ENCODE assay signal across 1 cellular context in the genomic region with DNA sequence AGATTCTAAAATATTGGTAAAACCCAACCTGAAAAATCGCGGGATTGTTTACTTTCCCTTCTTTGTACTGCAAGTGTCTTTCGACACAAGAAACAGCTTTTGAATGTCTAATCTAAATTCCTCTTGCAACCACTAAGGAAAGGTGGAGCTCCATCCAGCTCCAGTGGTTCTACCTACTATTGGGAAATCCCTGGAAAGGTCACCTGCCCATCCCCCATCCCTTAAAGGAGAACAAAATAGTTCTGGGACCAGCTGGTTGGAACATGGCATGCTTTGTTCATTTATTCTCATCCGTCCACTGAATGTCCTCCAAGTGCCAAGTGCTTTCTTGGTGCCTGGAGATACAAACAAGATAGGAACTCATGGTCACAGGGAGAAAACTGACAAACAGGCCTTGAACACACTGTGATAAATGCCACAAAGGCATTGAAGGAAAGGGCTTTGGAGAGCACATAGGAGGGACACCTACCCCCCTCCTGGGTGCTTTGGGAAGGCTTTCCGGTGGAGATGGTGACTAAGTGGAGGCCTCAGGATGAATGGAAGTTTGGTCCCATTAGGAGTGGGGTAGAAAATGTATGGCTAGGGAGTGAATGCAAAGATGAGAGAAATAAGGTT.
A peak's percentile ranks its signal among the peaks of the same experiment; 100 is the strongest.
TF ChIP-seq lines count a peak whose summit lies in the region.

No MANE protein-coding gene starts in this region.

TF ChIP-seq in HepG2, 621 proteins besides CTCF, POLR2A, EP300 and RAD21 (continued from another document and continues in another):
- TF ChIP-seq FOXJ3 (CRISPR knock-in tag; IDR thresholded peaks at IDR 0.05; ENCODE audit: borderline replicate concordance), result no peak
- no peak for TF ChIP-seq ZNF24 (IDR thresholded peaks at IDR 0.05)
- 0 out of 2 replicates have a peak, but pooled peaks have one; percentile 27 for TF ChIP-seq FOXA3 (CRISPR knock-in tag; IDR thresholded peaks at IDR 0.05)
- no peak for TF ChIP-seq ZNF788 (CRISPR knock-in tag; IDR thresholded peaks at IDR 0.05; ENCODE audit: borderline replicate concordance)
- TF ChIP-seq SIX4 (CRISPR knock-in tag; IDR thresholded peaks at IDR 0.05), result no peak
- no peak for TF ChIP-seq AKAP8 (CRISPR knock-in tag; IDR thresholded peaks at IDR 0.05)
- peak; percentile 90 for TF ChIP-seq NR2F6 (IDR thresholded peaks at IDR 0.05)
- peak; percentile 87 for TF ChIP-seq NR2F6 (CRISPR knock-in tag; IDR thresholded peaks at IDR 0.05)
- TF ChIP-seq, protein P1, sequence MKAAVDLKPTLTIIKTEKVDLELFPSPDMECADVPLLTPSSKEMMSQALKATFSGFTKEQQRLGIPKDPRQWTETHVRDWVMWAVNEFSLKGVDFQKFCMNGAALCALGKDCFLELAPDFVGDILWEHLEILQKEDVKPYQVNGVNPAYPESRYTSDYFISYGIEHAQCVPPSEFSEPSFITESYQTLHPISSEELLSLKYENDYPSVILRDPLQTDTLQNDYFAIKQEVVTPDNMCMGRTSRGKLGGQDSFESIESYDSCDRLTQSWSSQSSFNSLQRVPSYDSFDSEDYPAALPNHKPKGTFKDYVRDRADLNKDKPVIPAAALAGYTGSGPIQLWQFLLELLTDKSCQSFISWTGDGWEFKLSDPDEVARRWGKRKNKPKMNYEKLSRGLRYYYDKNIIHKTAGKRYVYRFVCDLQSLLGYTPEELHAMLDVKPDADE (CRISPR knock-in tag; IDR thresholded peaks at IDR 0.05), result no peak
- TF ChIP-seq, protein P2, sequence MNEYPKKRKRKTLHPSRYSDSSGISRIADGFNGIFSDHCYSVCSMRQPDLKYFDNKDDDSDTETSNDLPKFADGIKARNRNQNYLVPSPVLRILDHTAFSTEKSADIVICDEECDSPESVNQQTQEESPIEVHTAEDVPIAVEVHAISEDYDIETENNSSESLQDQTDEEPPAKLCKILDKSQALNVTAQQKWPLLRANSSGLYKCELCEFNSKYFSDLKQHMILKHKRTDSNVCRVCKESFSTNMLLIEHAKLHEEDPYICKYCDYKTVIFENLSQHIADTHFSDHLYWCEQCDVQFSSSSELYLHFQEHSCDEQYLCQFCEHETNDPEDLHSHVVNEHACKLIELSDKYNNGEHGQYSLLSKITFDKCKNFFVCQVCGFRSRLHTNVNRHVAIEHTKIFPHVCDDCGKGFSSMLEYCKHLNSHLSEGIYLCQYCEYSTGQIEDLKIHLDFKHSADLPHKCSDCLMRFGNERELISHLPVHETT (CRISPR knock-in tag; conservative IDR thresholded peaks at IDR 0.05), result no peak
- TF ChIP-seq, protein P3, sequence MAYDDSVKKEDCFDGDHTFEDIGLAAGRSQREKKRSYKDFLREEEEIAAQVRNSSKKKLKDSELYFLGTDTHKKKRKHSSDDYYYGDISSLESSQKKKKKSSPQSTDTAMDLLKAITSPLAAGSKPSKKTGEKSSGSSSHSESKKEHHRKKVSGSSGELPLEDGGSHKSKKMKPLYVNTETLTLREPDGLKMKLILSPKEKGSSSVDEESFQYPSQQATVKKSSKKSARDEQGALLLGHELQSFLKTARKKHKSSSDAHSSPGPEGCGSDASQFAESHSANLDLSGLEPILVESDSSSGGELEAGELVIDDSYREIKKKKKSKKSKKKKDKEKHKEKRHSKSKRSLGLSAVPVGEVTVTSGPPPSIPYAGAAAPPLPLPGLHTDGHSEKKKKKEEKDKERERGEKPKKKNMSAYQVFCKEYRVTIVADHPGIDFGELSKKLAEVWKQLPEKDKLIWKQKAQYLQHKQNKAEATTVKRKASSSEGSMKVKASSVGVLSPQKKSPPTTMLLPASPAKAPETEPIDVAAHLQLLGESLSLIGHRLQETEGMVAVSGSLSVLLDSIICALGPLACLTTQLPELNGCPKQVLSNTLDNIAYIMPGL (CRISPR knock-in tag; IDR thresholded peaks at IDR 0.05; ENCODE audit: borderline replicate concordance in 1 of 2, low read depth in 1 of 2), result no peak
- TF ChIP-seq KDM3A (CRISPR knock-in tag; IDR thresholded peaks at IDR 0.05; ENCODE audit: low read depth), result no peak
- TF ChIP-seq, protein P4, sequence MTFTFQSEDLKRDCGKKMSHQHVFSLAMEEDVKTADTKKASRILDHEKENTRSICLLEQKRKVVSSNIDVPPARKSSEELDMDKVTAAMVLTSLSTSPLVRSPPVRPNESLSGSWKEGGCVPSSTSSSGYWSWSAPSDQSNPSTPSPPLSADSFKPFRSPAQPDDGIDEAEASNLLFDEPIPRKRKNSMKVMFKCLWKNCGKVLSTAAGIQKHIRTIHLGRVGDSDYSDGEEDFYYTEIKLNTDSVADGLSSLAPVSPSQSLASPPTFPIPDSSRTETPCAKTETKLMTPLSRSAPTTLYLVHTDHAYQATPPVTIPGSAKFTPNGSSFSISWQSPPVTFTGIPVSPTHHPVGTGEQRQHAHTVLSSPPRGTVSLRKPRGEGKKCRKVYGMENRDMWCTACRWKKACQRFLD (CRISPR knock-in tag; IDR thresholded peaks at IDR 0.05; ENCODE audit: borderline replicate concordance), result no peak
- TF ChIP-seq CREB1 (IDR thresholded peaks at IDR 0.05), result no peak
- peak; percentile 75 for TF ChIP-seq CREB1 (CRISPR knock-in tag; IDR thresholded peaks at IDR 0.05)
- 0 out of 2 replicates have a peak, but pooled peaks have one; percentile 25 for TF ChIP-seq TGIF2 (CRISPR knock-in tag; IDR thresholded peaks at IDR 0.05)
- TF ChIP-seq, protein P5, sequence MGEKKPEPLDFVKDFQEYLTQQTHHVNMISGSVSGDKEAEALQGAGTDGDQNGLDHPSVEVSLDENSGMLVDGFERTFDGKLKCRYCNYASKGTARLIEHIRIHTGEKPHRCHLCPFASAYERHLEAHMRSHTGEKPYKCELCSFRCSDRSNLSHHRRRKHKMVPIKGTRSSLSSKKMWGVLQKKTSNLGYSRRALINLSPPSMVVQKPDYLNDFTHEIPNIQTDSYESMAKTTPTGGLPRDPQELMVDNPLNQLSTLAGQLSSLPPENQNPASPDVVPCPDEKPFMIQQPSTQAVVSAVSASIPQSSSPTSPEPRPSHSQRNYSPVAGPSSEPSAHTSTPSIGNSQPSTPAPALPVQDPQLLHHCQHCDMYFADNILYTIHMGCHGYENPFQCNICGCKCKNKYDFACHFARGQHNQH (CRISPR knock-in tag; IDR thresholded peaks at IDR 0.05), result peak; percentile 46; the same call in 1 of the 2 replicates
- TF ChIP-seq ZNF253 (CRISPR knock-in tag; IDR thresholded peaks at IDR 0.05; ENCODE audit: borderline replicate concordance), result no peak
- TF ChIP-seq HNF4G (IDR thresholded peaks at IDR 0.05; ENCODE audit: borderline replicate concordance, low read depth, low read length), result 0 out of 2 replicates have a peak, but pooled peaks have one; percentile 10
- peak; percentile 26; the same call in 1 of the 2 replicates for TF ChIP-seq HNF4G (CRISPR knock-in tag; IDR thresholded peaks at IDR 0.05; ENCODE audit: borderline replicate concordance, low read depth)
- TF ChIP-seq ZIK1 (CRISPR knock-in tag; IDR thresholded peaks at IDR 0.05; ENCODE audit: borderline replicate concordance, low read depth), result no peak
- no peak for TF ChIP-seq ZNF10 (CRISPR knock-in tag; IDR thresholded peaks at IDR 0.05; ENCODE audit: borderline replicate concordance, low read depth)
- TF ChIP-seq KDM1A (CRISPR knock-in tag; IDR thresholded peaks at IDR 0.05), result no peak
- TF ChIP-seq MYC (CRISPR knock-in tag; IDR thresholded peaks at IDR 0.05; ENCODE audit: borderline replicate concordance), result no peak
- TF ChIP-seq PLRG1 (conservative IDR thresholded peaks at IDR 0.05), result no peak
- TF ChIP-seq EED (CRISPR knock-in tag; IDR thresholded peaks at IDR 0.05), result no peak
- no peak for TF ChIP-seq ZNF180 (CRISPR knock-in tag; IDR thresholded peaks at IDR 0.05; ENCODE audit: borderline replicate concordance, low read depth)
- TF ChIP-seq ISL2 (CRISPR knock-in tag; IDR thresholded peaks at IDR 0.05), result 0 out of 2 replicates have a peak, but pooled peaks have one; percentile 13
- no peak for TF ChIP-seq EEA1 (CRISPR knock-in tag; IDR thresholded peaks at IDR 0.05; ENCODE audit: borderline replicate concordance)
- no peak for TF ChIP-seq NFE2L1 (CRISPR knock-in tag; IDR thresholded peaks at IDR 0.05; ENCODE audit: borderline replicate concordance)
- no peak for TF ChIP-seq SOX6 (IDR thresholded peaks at IDR 0.05)
- peak; percentile 44; the same call in 1 of the 2 replicates for TF ChIP-seq SOX6 (CRISPR knock-in tag; IDR thresholded peaks at IDR 0.05)
- no peak for TF ChIP-seq NFKB2 (CRISPR knock-in tag; IDR thresholded peaks at IDR 0.05; ENCODE audit: borderline replicate concordance)
- TF ChIP-seq, protein P6, sequence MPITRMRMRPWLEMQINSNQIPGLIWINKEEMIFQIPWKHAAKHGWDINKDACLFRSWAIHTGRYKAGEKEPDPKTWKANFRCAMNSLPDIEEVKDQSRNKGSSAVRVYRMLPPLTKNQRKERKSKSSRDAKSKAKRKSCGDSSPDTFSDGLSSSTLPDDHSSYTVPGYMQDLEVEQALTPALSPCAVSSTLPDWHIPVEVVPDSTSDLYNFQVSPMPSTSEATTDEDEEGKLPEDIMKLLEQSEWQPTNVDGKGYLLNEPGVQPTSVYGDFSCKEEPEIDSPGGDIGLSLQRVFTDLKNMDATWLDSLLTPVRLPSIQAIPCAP (CRISPR knock-in tag; IDR thresholded peaks at IDR 0.05; ENCODE audit: low read depth), result no peak
- TF ChIP-seq, protein P7, sequence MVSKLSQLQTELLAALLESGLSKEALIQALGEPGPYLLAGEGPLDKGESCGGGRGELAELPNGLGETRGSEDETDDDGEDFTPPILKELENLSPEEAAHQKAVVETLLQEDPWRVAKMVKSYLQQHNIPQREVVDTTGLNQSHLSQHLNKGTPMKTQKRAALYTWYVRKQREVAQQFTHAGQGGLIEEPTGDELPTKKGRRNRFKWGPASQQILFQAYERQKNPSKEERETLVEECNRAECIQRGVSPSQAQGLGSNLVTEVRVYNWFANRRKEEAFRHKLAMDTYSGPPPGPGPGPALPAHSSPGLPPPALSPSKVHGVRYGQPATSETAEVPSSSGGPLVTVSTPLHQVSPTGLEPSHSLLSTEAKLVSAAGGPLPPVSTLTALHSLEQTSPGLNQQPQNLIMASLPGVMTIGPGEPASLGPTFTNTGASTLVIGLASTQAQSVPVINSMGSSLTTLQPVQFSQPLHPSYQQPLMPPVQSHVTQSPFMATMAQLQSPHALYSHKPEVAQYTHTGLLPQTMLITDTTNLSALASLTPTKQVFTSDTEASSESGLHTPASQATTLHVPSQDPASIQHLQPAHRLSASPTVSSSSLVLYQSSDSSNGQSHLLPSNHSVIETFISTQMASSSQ (IDR thresholded peaks at IDR 0.05; ENCODE audit: low read depth), result no peak
- TF ChIP-seq, protein P7 (CRISPR knock-in tag; IDR thresholded peaks at IDR 0.05; ENCODE audit: borderline replicate concordance), result no peak
- TF ChIP-seq, protein P8, sequence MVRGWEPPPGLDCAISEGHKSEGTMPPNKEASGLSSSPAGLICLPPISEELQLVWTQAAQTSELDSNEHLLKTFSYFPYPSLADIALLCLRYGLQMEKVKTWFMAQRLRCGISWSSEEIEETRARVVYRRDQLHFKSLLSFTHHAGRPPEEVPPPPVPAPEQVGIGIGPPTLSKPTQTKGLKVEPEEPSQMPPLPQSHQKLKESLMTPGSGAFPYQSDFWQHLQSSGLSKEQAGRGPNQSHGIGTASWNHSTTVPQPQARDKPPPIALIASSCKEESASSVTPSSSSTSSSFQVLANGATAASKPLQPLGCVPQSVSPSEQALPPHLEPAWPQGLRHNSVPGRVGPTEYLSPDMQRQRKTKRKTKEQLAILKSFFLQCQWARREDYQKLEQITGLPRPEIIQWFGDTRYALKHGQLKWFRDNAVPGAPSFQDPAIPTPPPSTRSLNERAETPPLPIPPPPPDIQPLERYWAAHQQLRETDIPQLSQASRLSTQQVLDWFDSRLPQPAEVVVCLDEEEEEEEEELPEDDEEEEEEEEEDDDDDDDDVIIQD (CRISPR knock-in tag; IDR thresholded peaks at IDR 0.05; ENCODE audit: low read depth), result peak; percentile 36; the same call in 1 of the 2 replicates
- no peak for TF ChIP-seq ZNF367 (CRISPR knock-in tag; IDR thresholded peaks at IDR 0.05; ENCODE audit: borderline replicate concordance)
- no peak for TF ChIP-seq NR3C1 (CRISPR knock-in tag; IDR thresholded peaks at IDR 0.05)
- TF ChIP-seq KAT2B (IDR thresholded peaks at IDR 0.05; ENCODE audit: borderline replicate concordance, low read depth, low read length), result no peak
- TF ChIP-seq GABPB1 (CRISPR knock-in tag; IDR thresholded peaks at IDR 0.05), result no peak
- TF ChIP-seq AHR (CRISPR knock-in tag; IDR thresholded peaks at IDR 0.05), result no peak
- no peak for TF ChIP-seq LCORL (IDR thresholded peaks at IDR 0.05)
- TF ChIP-seq LCORL (CRISPR knock-in tag; IDR thresholded peaks at IDR 0.05), result 0 out of 2 replicates have a peak, but pooled peaks have one; percentile 17
- TF ChIP-seq ZFY (CRISPR knock-in tag; IDR thresholded peaks at IDR 0.05), result no peak
- TF ChIP-seq PPARG (CRISPR knock-in tag; conservative IDR thresholded peaks at IDR 0.05), result no peak
- TF ChIP-seq NBN (conservative IDR thresholded peaks at IDR 0.05), result no peak
- peak; percentile 33 for TF ChIP-seq HNF4A (CRISPR knock-in tag; IDR thresholded peaks at IDR 0.05)
- peak; percentile 44; the same call in 1 of the 2 replicates for TF ChIP-seq NR2F2 (IDR thresholded peaks at IDR 0.05; ENCODE audit: borderline replicate concordance, low read depth)
- no peak for TF ChIP-seq MEIS1 (CRISPR knock-in tag; IDR thresholded peaks at IDR 0.05; ENCODE audit: borderline replicate concordance)
- no peak for TF ChIP-seq FIP1L1 (IDR thresholded peaks at IDR 0.05; ENCODE audit: borderline replicate concordance, insufficient read depth, low read depth, low read length)
- no peak for TF ChIP-seq ZNF766 (CRISPR knock-in tag; IDR thresholded peaks at IDR 0.05; ENCODE audit: borderline replicate concordance)
- TF ChIP-seq ZNF331 (CRISPR knock-in tag; IDR thresholded peaks at IDR 0.05), result no peak; the same call in 1 of the 2 replicates
- TF ChIP-seq ZNF33B (CRISPR knock-in tag; IDR thresholded peaks at IDR 0.05), result no peak
- no peak for TF ChIP-seq HES4 (CRISPR knock-in tag; IDR thresholded peaks at IDR 0.05; ENCODE audit: borderline replicate concordance)
